ENCODE assay signal across 16 cellular contexts in the genomic region with DNA sequence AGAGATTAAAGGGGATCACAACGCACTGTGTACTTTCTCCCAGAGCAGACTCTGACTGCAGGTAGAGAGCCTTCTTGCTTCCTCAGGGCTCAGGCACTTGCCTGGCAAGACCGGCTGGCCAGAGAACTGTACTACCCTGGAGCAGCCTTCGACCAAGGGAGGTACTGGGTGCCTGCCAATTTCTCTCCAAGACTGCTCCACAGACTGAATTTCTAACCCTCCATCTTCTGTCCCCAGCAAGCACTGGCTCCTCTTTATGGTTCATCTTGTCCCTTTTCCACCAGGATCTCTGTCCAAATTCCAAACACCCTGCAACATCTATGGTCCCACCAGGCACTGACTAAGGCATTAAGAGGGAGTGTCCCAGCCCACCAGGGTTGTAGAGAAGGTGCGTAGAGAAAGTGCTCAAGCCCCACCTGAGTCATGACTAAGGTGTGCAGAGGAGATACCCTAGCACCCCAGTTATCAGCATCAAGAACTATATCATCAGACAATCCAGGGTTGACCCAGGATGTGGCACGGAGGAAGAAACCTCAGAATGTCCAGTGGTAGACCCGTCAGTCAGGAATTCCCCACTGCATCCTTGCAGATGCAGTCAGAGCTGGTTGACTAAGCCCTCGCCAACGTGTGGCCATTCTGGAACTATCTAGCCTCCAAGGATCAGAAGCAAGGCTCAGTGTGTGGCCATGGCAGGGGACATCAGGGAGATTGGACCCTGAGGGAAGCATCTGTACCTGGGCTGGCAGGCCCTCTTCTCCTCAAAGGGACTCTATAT.
A peak's percentile ranks its signal among the peaks of the same experiment; 100 is the strongest.
DNase-seq lines count a peak whose midpoint lies in the region; ATAC-seq, FAIRE-seq and TF ChIP-seq lines count a peak whose summit lies in the region.
"Had no signal": no experiment of that assay in that cellular context is flagged by ENCODE, and none has a peak within 500 bp of the region (broad histone marks: within the 10 kb centered on the region; RNA-seq: fewer than 3 reads in every experiment).

No MANE protein-coding gene starts in this region.

- peaks cover 79% of the 10 kb centered on the region for H3K36me3 ChIP-seq in CD4-positive, CD25-positive, alpha-beta regulatory T cell (ENCODE audit: control insufficient read depth, insufficient read depth, low read length)
- no peaks in the 10 kb centered on the region for H3K36me3 ChIP-seq in neural cell (ENCODE audit: insufficient read depth, low read length)
- peaks cover 7 to 23% of the 10 kb centered on the region in 2 donors for H3K36me3 ChIP-seq in small intestine (ENCODE audit: control insufficient read depth in 2 of 2, insufficient read depth in 2 of 2, low read length in 2 of 2)

- H3K9me2 ChIP-seq in neural cell (ENCODE audit: insufficient read depth, low read length) = no peaks in the 10 kb centered on the region

- 83 to 88% (median 85%) methylated on average over 8 of the region's 8 CpGs for WGBS in small intestine, 3 donors

- H3K27me3 ChIP-seq in CD4-positive, CD25-positive, alpha-beta regulatory T cell (ENCODE audit: control insufficient read depth, insufficient read depth, low read length) = no peaks in the 10 kb centered on the region
- no peaks in the 10 kb centered on the region for H3K27me3 ChIP-seq in dorsolateral prefrontal cortex
- H3K27me3 ChIP-seq in neural cell (ENCODE audit: insufficient read depth, low read depth, low read length) = no peaks in the 10 kb centered on the region
- H3K27me3 ChIP-seq in small intestine (ENCODE audit: control insufficient read depth in 2 of 2, insufficient read depth in 2 of 2, low read length in 2 of 2) = no peaks in the 10 kb centered on the region
- H3K27me3 ChIP-seq: BLaER1, tibial artery had no signal

- no peaks in the 10 kb centered on the region for H3F3A ChIP-seq in neural cell (ENCODE audit: insufficient read depth, low read length, poor library complexity, severe bottlenecking)

- no peak overlapping the region for H3K4me2 ChIP-seq in neural cell (ENCODE audit: low read length)
- H3K4me2 ChIP-seq: BLaER1 had no signal

- H3K27ac ChIP-seq in CD4-positive, CD25-positive, alpha-beta regulatory T cell (ENCODE audit: insufficient read depth, low read length, poor library complexity, severe bottlenecking) = no peak overlapping the region
- H3K27ac ChIP-seq in dorsolateral prefrontal cortex (peak overlapping the region in 50 of 59 donors; percentile 24 to 91 (median 74)), neural cell (ENCODE audit: low read length) (peak overlapping the region; percentile 39), small intestine (ENCODE audit: low read depth in 1 of 2, low read length in 1 of 2) (no peak overlapping the region)
- H3K27ac ChIP-seq: BLaER1, SK-N-MC, tibial artery had no signal

- H4K20me1 ChIP-seq in neural cell (ENCODE audit: insufficient read depth) = no peaks in the 10 kb centered on the region

- H3K4me3 Mint-ChIP-seq in CD4-positive, CD25-positive, alpha-beta regulatory T cell = no peak overlapping the region
- H3K4me3 Mint-ChIP-seq: activated naive CD8-positive, alpha-beta T cell had no signal

- no peaks in the 10 kb centered on the region for H3K9me3 Mint-ChIP-seq in CD4-positive, CD25-positive, alpha-beta regulatory T cell

- H3K27ac Mint-ChIP-seq in CD4-positive, CD25-positive, alpha-beta regulatory T cell = peak overlapping the region in 2 of 3 donors; percentile 79 to 84
- H3K27ac Mint-ChIP-seq: activated naive CD8-positive, alpha-beta T cell had no signal

- intact Hi-C loops in dorsolateral prefrontal cortex (cut with DNase I) = no loop called here

- H3K36me3 Mint-ChIP-seq in CD4-positive, CD25-positive, alpha-beta regulatory T cell = peaks cover 24% of the 10 kb centered on the region

- H3K79me2 ChIP-seq in neural cell (replicated peaks; ENCODE audit: insufficient read depth, low read length) = no peaks in the 10 kb centered on the region

- no peak for TF ChIP-seq CTCF in dorsolateral prefrontal cortex (IDR thresholded peaks at IDR 0.05 in 54 of 56, conservative IDR thresholded peaks at IDR 0.05 in 2 of 56; ENCODE audit: low read depth in 1 of 56, partially characterized antibody in 56 of 56)
- TF ChIP-seq CTCF in neural cell (IDR thresholded peaks at IDR 0.05; ENCODE audit: poor library complexity, severe bottlenecking) = no peak

- FAIRE-seq in small intestine (lab: Jason Lieb, UNC) = no peak
- FAIRE-seq: GM12878 had no signal

- H3K27me3 Mint-ChIP-seq in CD4-positive, CD25-positive, alpha-beta regulatory T cell = no peaks in the 10 kb centered on the region
- H3K27me3 Mint-ChIP-seq: activated naive CD8-positive, alpha-beta T cell had no signal

- peaks cover 0 to 3% (median 1%) of the 10 kb centered on the region in 4 donors for H3K4me1 Mint-ChIP-seq in CD4-positive, CD25-positive, alpha-beta regulatory T cell

- ATAC-seq in CD4-positive, CD25-positive, alpha-beta regulatory T cell (ENCODE audit: low read depth in 2 of 2) = no peak
- ATAC-seq in HG02588 (IDR thresholded peaks at IDR 0.05; ENCODE audit: unreplicated experiment) = no peak
- no peak for ATAC-seq in HG02763 (IDR thresholded peaks at IDR 0.05; ENCODE audit: unreplicated experiment)
- ATAC-seq: GM12878 had no signal

- no peak overlapping the region for H3K9ac ChIP-seq in neural cell (ENCODE audit: low read length)
- H3K9ac ChIP-seq: BLaER1 had no signal

- H3K9me3 ChIP-seq in CD4-positive, CD25-positive, alpha-beta regulatory T cell (ENCODE audit: control insufficient read depth in 2 of 2, low read length in 2 of 2) = no peaks in the 10 kb centered on the region
- H3K9me3 ChIP-seq in neural cell (ENCODE audit: low read length) = no peaks in the 10 kb centered on the region
- H3K9me3 ChIP-seq in small intestine (ENCODE audit: control insufficient read depth, low read depth) = no peaks in the 10 kb centered on the region
- H3K9me3 ChIP-seq: BLaER1, tibial artery had no signal

- DNase-seq in CD4-positive, CD25-positive, alpha-beta regulatory T cell = no peak
- DNase-seq in NCI-H226 = peak; percentile 97
- peak in 1 of 10 donors; percentile 81 for DNase-seq in dorsolateral prefrontal cortex
- no peak for DNase-seq in NCI-H1048 (lab: John Stamatoyannopoulos, UW)
- DNase-seq in small intestine = no peak
- DNase-seq: DND-41, MM.1S, NCI-H2081 treated with DMSO at 0.1 percent for 48 hours had no signal

- no peak overlapping the region for H3K4me3 ChIP-seq in CD4-positive, CD25-positive, alpha-beta regulatory T cell (ENCODE audit: low read depth, low read length)
- H3K4me3 ChIP-seq in dorsolateral prefrontal cortex = no peak overlapping the region
- H3K4me3 ChIP-seq in neural cell (ENCODE audit: low read length) = no peak overlapping the region
- H3K4me3 ChIP-seq in small intestine (ENCODE audit: low read depth in 1 of 2, low read length in 2 of 2) = no peak overlapping the region
- H3K4me3 ChIP-seq: BLaER1, GM12878, SK-N-MC, tibial artery had no signal

- no peak for TF ChIP-seq RAD21 in neural cell (conservative IDR thresholded peaks at IDR 0.05)

- no peak for TF ChIP-seq EP300 in neural cell (conservative IDR thresholded peaks at IDR 0.05; ENCODE audit: poor library complexity, severe bottlenecking)

- no peaks in the 10 kb centered on the region for H3K4me1 ChIP-seq in CD4-positive, CD25-positive, alpha-beta regulatory T cell (ENCODE audit: control insufficient read depth, insufficient read depth, low read length, poor library complexity, severe bottlenecking)
- no peaks in the 10 kb centered on the region for H3K4me1 ChIP-seq in small intestine (ENCODE audit: control insufficient read depth in 2 of 2, insufficient read depth in 1 of 2, low read depth in 1 of 2, low read length in 1 of 2)
- H3K4me1 ChIP-seq: BLaER1 had no signal

- H2AFZ ChIP-seq in neural cell (ENCODE audit: low read depth, low read length) = no peak overlapping the region

TF ChIP-seq in neural cell, 6 proteins besides CTCF, POLR2A, EP300 and RAD21:
- TF ChIP-seq SMC3 (conservative IDR thresholded peaks at IDR 0.05; ENCODE audit: poor library complexity) (no peak), POLR2AphosphoS5 (IDR thresholded peaks at IDR 0.05) (no peak)

Comparison
In these comparisons a context has a peak if more than half of its experiments do, and no peak if none do; other contexts are left out.
1. H3K27ac ChIP-seq: peak in dorsolateral prefrontal cortex (50 of 59) and neural cell (single experiment); none in CD4-positive, CD25-positive, alpha-beta regulatory T cell (single experiment) and small intestine (0 of 2).